Comparison of ENCODE assay signal across 12 cellular contexts in genomic region chr6:53673138-53673801, GRCh38. TPM values are rescaled to one million over a fixed set of nuclear protein-coding genes. Genes with fewer than 3 reads are reported as not detected.
DNase-seq lines count a peak whose midpoint lies in the region; ATAC-seq, FAIRE-seq and TF ChIP-seq lines count a peak whose summit lies in the region.
"Had no signal": no experiment of that assay in that cellular context is flagged by ENCODE, and none has a peak within 500 bp of the region (broad histone marks: within the 10 kb centered on the region; RNA-seq: fewer than 3 reads in every experiment).

No MANE protein-coding gene starts in this region.

- no peak for ATAC-seq in GM19452 (IDR thresholded peaks at IDR 0.05; ENCODE audit: unreplicated experiment)
- ATAC-seq: stimulated activated naive CD8-positive, alpha-beta T cell treated with anti-CD3 and anti-CD28 coated beads, Interleukin-15, Interleukin-2, amounts not matched to agents 100 U/mL and 50 U/mL, for 24 hours had no signal

- WGBS in esophagus muscularis mucosa, result 27% methylated on average over 2 of the region's 2 CpGs

- FAIRE-seq in RCC 7860 (lab: Jason Lieb, UNC), result peak; percentile 92
- FAIRE-seq: A204.1, endometrium had no signal

- H3K36me3 ChIP-seq in esophagus muscularis mucosa, result no peaks in the 10 kb centered on the region

- no peaks in the 10 kb centered on the region for H3K27me3 ChIP-seq in esophagus muscularis mucosa

- H3K4me3 ChIP-seq in fibroblast of the aortic adventitia (ENCODE audit: low read depth, low read length), result no peak overlapping the region
- H3K4me3 ChIP-seq in skeletal muscle cell (ENCODE audit: low read depth, low read length), result no peak overlapping the region
- no peak overlapping the region for H3K4me3 ChIP-seq in esophagus muscularis mucosa

- DNase-seq in DMS79 treated with DMSO at 0.1 percent for 48 hours (lab: John Stamatoyannopoulos, UW) (peak; percentile 35), DMS79 (lab: John Stamatoyannopoulos, UW) (no peak), RCC 7860 (ENCODE audit: low spot score) (peak; percentile 79), fibroblast of the aortic adventitia (ENCODE audit: low read depth) (peak; percentile 62), skeletal muscle cell (ENCODE audit: low read depth) (peak; percentile 49), GM10266 (ENCODE audit: extremely low spot score) (no peak), esophagus muscularis mucosa (ENCODE audit: extremely low spot score) (no peak)
- DNase-seq: stimulated activated naive CD8-positive, alpha-beta T cell treated with anti-CD3 and anti-CD28 coated beads, Interleukin-15, Interleukin-2, amounts not matched to agents 100 U/mL and 50 U/mL, for 24 hours had no signal

- TF ChIP-seq EP300 in esophagus muscularis mucosa (IDR thresholded peaks at IDR 0.05), result no peak

- peaks cover 0 to 11% (median 9%) of the 10 kb centered on the region in 4 donors for H3K4me1 ChIP-seq in esophagus muscularis mucosa
- H3K4me1 ChIP-seq: parathyroid adenoma had no signal

- TF ChIP-seq CTCF in fibroblast of the aortic adventitia (IDR thresholded peaks at IDR 0.05; ENCODE audit: insufficient read depth, low read length) (no peak), GM10266 (IDR thresholded peaks at IDR 0.05; ENCODE audit: control insufficient read depth, insufficient read depth, low read depth, missing control alignments) (no peak), esophagus muscularis mucosa (IDR thresholded peaks at IDR 0.05) (no peak)

- no peak for TF ChIP-seq POLR2A in esophagus muscularis mucosa (IDR thresholded peaks at IDR 0.05; ENCODE audit: low read depth)

- no peak overlapping the region for H3K27ac ChIP-seq in esophagus muscularis mucosa (replicated peaks in 1 of 4)
- H3K27ac ChIP-seq: parathyroid adenoma had no signal

- H3K9me3 ChIP-seq in esophagus muscularis mucosa, result no peaks in the 10 kb centered on the region

- intact Hi-C loops in esophagus muscularis mucosa (cut with DNase I), result no loop called here

RNA-seq across cellular contexts. Expression of gene KLHL31, which starts 7.7 kb away (rescaled TPM):
- 0.09 and 0.65 TPM in 2 replicates for total RNA-seq in fibroblast of the aortic adventitia (ENCODE audit: low replicate concordance)
- total RNA-seq in esophagus muscularis mucosa, result under 1 TPM in 1 of 4 donors, not detected in 3; under 0.01 TPM

Comparison
In these comparisons a context has a peak if more than half of its experiments do, and no peak if none do; other contexts are left out.
1. DNase-seq: peak in DMS79 treated with DMSO at 0.1 percent for 48 hours (single experiment), RCC 7860 (single experiment), fibroblast of the aortic adventitia (single experiment) and skeletal muscle cell (single experiment); none in DMS79 (single experiment), GM10266 (single experiment) and esophagus muscularis mucosa (single experiment).